31 cellular contexts compared by ENCODE assay signal in genomic region chr14:30961330-30961729, GRCh38.
"Had no signal": no experiment of that assay in that cellular context is flagged by ENCODE, and none has a peak within 500 bp of the region (broad histone marks: within the 10 kb centered on the region; RNA-seq: fewer than 3 reads in every experiment).

No MANE protein-coding gene starts in this region.

- H3K27me3 ChIP-seq: neural progenitor cell, ovary, spleen, suprapubic skin, testis, tibial artery, transverse colon, upper lobe of right lung, uterus had no signal

- H3K36me3 Mint-ChIP-seq: natural killer cell had no signal

- H3K27me3 Mint-ChIP-seq: progenitor cell of endocrine pancreas; stimulated activated memory B cell treated with anti-CD40 and anti-IgM and Interleukin-4, amounts not matched to agents 10 μg/mL and 1 μg/mL and 100 μg/mL, for 72 hours; stimulated activated naive CD8-positive, alpha-beta T cell treated with anti-CD3 and anti-CD28 coated beads, Interleukin-15, amount 100 ng/mL, for 72 hours; type B pancreatic cell had no signal

- H3K4me2 ChIP-seq: neural progenitor cell, smooth muscle cell had no signal

- H3K27ac ChIP-seq: neural progenitor cell, ovary, parathyroid adenoma, psoas muscle, spleen, suprapubic skin, testis, tibial artery, transverse colon, upper lobe of right lung, uterus had no signal

- H3K4me1 ChIP-seq: neural progenitor cell, testis, uterus had no signal

- H2AFZ ChIP-seq: neural progenitor cell, parathyroid adenoma had no signal

- H3K9me3 Mint-ChIP-seq: natural killer cell had no signal

- H3K9ac ChIP-seq: neural progenitor cell, parathyroid adenoma had no signal

- H3K4me3 Mint-ChIP-seq: natural killer cell; nephron; neural progenitor cell; stimulated activated memory B cell treated with anti-CD40 and anti-IgM and Interleukin-4, amounts not matched to agents 10 μg/mL and 1 μg/mL and 100 μg/mL, for 72 hours; stimulated activated naive CD8-positive, alpha-beta T cell treated with anti-CD3 and anti-CD28 coated beads, Interleukin-15, amount 100 ng/mL, for 72 hours; type B pancreatic cell had no signal

- H3K9me3 ChIP-seq: testis had no signal

- DNase-seq: natural killer cell; occipital lobe; ovary; posterior cingulate gyrus; psoas muscle; right cardiac atrium; spleen; stimulated activated CD4-positive, alpha-beta T cell treated with anti-CD3 and anti-CD28 coated beads, Interleukin-12 subunit alpha, Interleukin-12 subunit beta, amount 100 ng/mL, for 4 hours; stimulated activated CD4-positive, alpha-beta T cell treated with anti-CD3 and anti-CD28 coated beads, Interleukin-1b, Interleukin-23, amount 100 ng/mL, for 48 hours; stimulated activated CD4-positive, alpha-beta T cell treated with anti-CD3 and anti-CD28 coated beads, Interleukin-4, amount 100 ng/mL, for 1 hour; stimulated activated CD4-positive, alpha-beta T cell treated with anti-CD3 and anti-CD28 coated beads, Interleukin-4, amount 100 ng/mL, for 4 hours; stimulated activated CD8-positive, alpha-beta memory T cell treated with anti-CD3 and anti-CD28 coated beads, Interleukin-4, amount 100 ng/mL, for 48 hours; stimulated activated naive CD4-positive, alpha-beta T cell; stimulated activated naive CD8-positive, alpha-beta T cell treated with anti-CD3 and anti-CD28 coated beads, Interleukin-15, amount 100 ng/mL, for 72 hours; stimulated activated naive CD8-positive, alpha-beta T cell treated with anti-CD3 and anti-CD28 coated beads, Interleukin-15, Interleukin-2, amounts not matched to agents 100 U/mL and 50 U/mL, for 24 hours; substantia nigra; testis; tibial artery; transverse colon; upper lobe of right lung; uterus had no signal

- ATAC-seq: natural killer cell; psoas muscle; right cardiac atrium; sciatic nerve; stimulated activated memory B cell treated with anti-CD40 and anti-IgM and Interleukin-4, amounts not matched to agents 10 μg/mL and 1 μg/mL and 100 μg/mL, for 72 hours; stimulated activated naive CD8-positive, alpha-beta T cell treated with anti-CD3 and anti-CD28 coated beads, Interleukin-15, amount 100 ng/mL, for 72 hours; stimulated activated naive CD8-positive, alpha-beta T cell treated with anti-CD3 and anti-CD28 coated beads, Interleukin-15, Interleukin-2, amounts not matched to agents 100 U/mL and 50 U/mL, for 24 hours; upper lobe of right lung had no signal

- H3K27ac Mint-ChIP-seq: natural killer cell; nephron; neural progenitor cell; progenitor cell of endocrine pancreas; stimulated activated memory B cell treated with anti-CD40 and anti-IgM and Interleukin-4, amounts not matched to agents 10 μg/mL and 1 μg/mL and 100 μg/mL, for 72 hours; type B pancreatic cell had no signal

- H3K4me3 ChIP-seq: neural progenitor cell, ovary, psoas muscle, skin epidermis, smooth muscle cell, spleen, suprapubic skin, testis, tibial artery, transverse colon, upper lobe of right lung, uterus had no signal

- H3K36me3 ChIP-seq: neural progenitor cell, ovary, transverse colon, upper lobe of right lung, uterus had no signal
